Comparison of ENCODE assay signal across 8 cellular contexts in the genomic region with DNA sequence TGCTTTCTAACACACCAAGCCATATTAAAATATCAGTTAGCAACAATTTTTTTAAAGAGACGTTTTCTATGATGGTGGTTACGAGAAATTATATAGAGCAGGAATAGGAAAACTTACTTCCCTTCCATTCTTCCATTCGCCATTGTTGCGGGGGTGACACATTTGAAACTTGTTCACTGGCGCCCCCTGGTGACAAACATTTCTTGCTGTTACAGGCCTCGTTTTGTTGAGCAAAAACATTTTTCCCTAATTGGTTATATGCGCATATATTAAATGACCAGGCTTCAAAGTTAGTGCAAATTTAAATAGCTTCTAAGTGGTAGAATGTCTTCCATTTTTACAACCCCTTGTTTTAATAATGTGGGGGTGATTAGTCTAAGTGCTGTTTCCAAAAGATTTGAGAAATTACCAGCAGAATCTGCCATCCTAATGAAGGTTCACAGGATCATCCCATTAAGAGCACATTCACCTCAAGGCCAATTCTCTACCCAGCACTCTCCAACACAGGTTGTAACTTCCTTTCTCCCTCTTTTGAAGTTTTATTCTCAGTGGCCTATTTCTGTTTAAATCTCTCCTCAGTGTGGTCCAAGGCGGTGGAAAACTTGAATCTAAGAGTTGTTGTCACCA.
A peak's percentile ranks its signal among the peaks of the same experiment; 100 is the strongest.
DNase-seq lines count a peak whose midpoint lies in the region; ATAC-seq and TF ChIP-seq lines count a peak whose summit lies in the region.

No MANE protein-coding gene starts in this region.

- no peaks in the 10 kb centered on the region for H3K9me3 Mint-ChIP-seq in glutamatergic neuron (ENCODE audit: unreplicated experiment)

- DNase-seq in activated T-cell treated with anti-CD3 and anti-CD28 coated beads for 48 hours (ENCODE audit: low read depth) (peak; percentile 22), NCI-H1092 treated with DMSO at 0.1 percent for 48 hours (lab: John Stamatoyannopoulos, UW) (peak; percentile 24), glutamatergic neuron (peak; percentile 87), DMS79 (lab: John Stamatoyannopoulos, UW) (no peak)
- DNase-seq in activated T-cell treated with anti-CD3 and anti-CD28 coated beads, Interleukin-2, amount 50 U/mL, for 1 hour: no peak
- DNase-seq in stimulated activated CD4-positive, alpha-beta T cell treated with anti-CD3 and anti-CD28 coated beads, Interleukin-1b, Interleukin-23, amount 100 ng/mL, for 48 hours: peak; percentile 14

- TF ChIP-seq CTCF in WI38 (IDR thresholded peaks at IDR 0.05; ENCODE audit: low read depth, low read length): peak; percentile 20; the same call in 1 of the 2 replicates
- TF ChIP-seq CTCF in glutamatergic neuron (IDR thresholded peaks at IDR 0.05; ENCODE audit: partially characterized antibody, unreplicated experiment): peak; percentile 88

- no peak for ATAC-seq in HG02571 (IDR thresholded peaks at IDR 0.05; ENCODE audit: unreplicated experiment)

- H3K27ac Mint-ChIP-seq in glutamatergic neuron (ENCODE audit: unreplicated experiment): no peak overlapping the region

- peaks cover 8% of the 10 kb centered on the region for H3K4me1 Mint-ChIP-seq in glutamatergic neuron (ENCODE audit: low read depth, unreplicated experiment)

- H3K4me3 Mint-ChIP-seq in glutamatergic neuron (ENCODE audit: unreplicated experiment): no peak overlapping the region

- no peak overlapping the region for H3K4me3 ChIP-seq in WI38 (ENCODE audit: low read depth, low read length)

- no peaks in the 10 kb centered on the region for H3K27me3 Mint-ChIP-seq in glutamatergic neuron (ENCODE audit: unreplicated experiment)

- peaks cover 5% of the 10 kb centered on the region for H3K36me3 Mint-ChIP-seq in glutamatergic neuron (ENCODE audit: unreplicated experiment)

Comparison
In these comparisons a context has a peak if more than half of its experiments do, and no peak if none do; other contexts are left out.
1. DNase-seq: peak in activated T-cell treated with anti-CD3 and anti-CD28 coated beads for 48 hours (single experiment), NCI-H1092 treated with DMSO at 0.1 percent for 48 hours (single experiment), glutamatergic neuron (single experiment) and stimulated activated CD4-positive, alpha-beta T cell treated with anti-CD3 and anti-CD28 coated beads, Interleukin-1b, Interleukin-23, amount 100 ng/mL, for 48 hours (single experiment); none in activated T-cell treated with anti-CD3 and anti-CD28 coated beads, Interleukin-2, amount 50 U/mL, for 1 hour (single experiment) and DMS79 (single experiment).